In genomic region chr1:43936470-43937151, GRCh38 we compare ENCODE assay signal across 5 cellular contexts.
DNase-seq lines count a peak whose midpoint lies in the region; ATAC-seq and TF ChIP-seq lines count a peak whose summit lies in the region.

No MANE protein-coding gene starts in this region.

- DNase-seq in LNCaP clone FGC (ENCODE audit: low read depth) (no peak), astrocyte of the spinal cord (ENCODE audit: low read depth, low spot score) (no peak)

- H3K27ac ChIP-seq in mucosa of rectum (ENCODE audit: low read depth in 2 of 2, low read length in 2 of 2): no peak overlapping the region

- TF ChIP-seq CTCF in LNCaP clone FGC (IDR thresholded peaks at IDR 0.05; ENCODE audit: control insufficient read depth, extremely low read depth, insufficient read depth) (peak; percentile 21), astrocyte of the spinal cord (IDR thresholded peaks at IDR 0.05; ENCODE audit: low read depth, low read length) (peak; percentile 7)

- in situ Hi-C loops in astrocyte of the spinal cord (cut with HindIII; ENCODE audit: low sequenced_read_pairs): no loop called here

- peak overlapping the region in 1 of 2 donors; percentile 71 for H3K9ac ChIP-seq in mucosa of rectum (ENCODE audit: low read depth in 1 of 2, low read length in 2 of 2)

- peaks cover 0 to 3% of the 10 kb centered on the region in 2 donors for H3K27me3 ChIP-seq in mucosa of rectum (ENCODE audit: control insufficient read depth in 2 of 2, insufficient read depth in 2 of 2, low read length in 2 of 2)

- H3K9me3 ChIP-seq in mucosa of rectum (ENCODE audit: control insufficient read depth in 2 of 2, low read length in 2 of 2): no peaks in the 10 kb centered on the region

- no peak for ATAC-seq in GM21360 (IDR thresholded peaks at IDR 0.05; ENCODE audit: unreplicated experiment)
- ATAC-seq in HG03432 (IDR thresholded peaks at IDR 0.05; ENCODE audit: unreplicated experiment): no peak

- peaks cover 24% of the 10 kb centered on the region in 2 donors for H3K4me1 ChIP-seq in mucosa of rectum (ENCODE audit: control insufficient read depth in 2 of 2, insufficient read depth in 2 of 2, low read length in 2 of 2)

- peak overlapping the region; percentile 69 for H3K4me3 ChIP-seq in LNCaP clone FGC (ENCODE audit: low read depth, low read length)
- peak overlapping the region; percentile 10 for H3K4me3 ChIP-seq in astrocyte of the spinal cord (ENCODE audit: low read depth, low read length)
- H3K4me3 ChIP-seq in mucosa of rectum (ENCODE audit: low read length in 2 of 2): peak overlapping the region; percentile 56 to 59

- H3K36me3 ChIP-seq in mucosa of rectum (ENCODE audit: control insufficient read depth in 2 of 2, insufficient read depth in 2 of 2, low read length in 2 of 2): no peaks in the 10 kb centered on the region

Comparison
In these comparisons a context has a peak if more than half of its experiments do, and no peak if none do; other contexts are left out.
1. H3K4me3 ChIP-seq: peak in every context shown above with its lines; median percentile 69 in LNCaP clone FGC; 58 in mucosa of rectum; 10 in astrocyte of the spinal cord.